38 cellular contexts compared by ENCODE assay signal in the genomic region with DNA sequence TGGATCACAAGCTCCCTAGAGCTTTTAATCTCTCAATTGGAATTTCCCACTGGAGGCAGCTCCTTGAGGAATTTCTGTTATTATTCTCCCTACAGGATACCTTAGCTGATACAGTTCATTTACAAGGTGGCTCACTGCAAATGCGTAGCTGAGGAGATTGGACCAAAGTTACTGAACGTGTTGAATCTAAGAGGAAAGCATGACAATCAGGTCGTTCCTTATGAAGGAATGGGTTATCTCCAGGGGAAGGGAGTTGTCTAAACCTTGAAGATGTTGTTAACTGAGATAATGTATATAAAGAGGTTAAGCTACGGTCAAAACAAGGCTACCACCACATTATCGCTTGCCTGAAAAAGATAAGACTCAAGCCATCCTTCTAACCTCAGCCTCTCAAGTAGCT.
"Had no signal": no experiment of that assay in that cellular context is flagged by ENCODE, and none has a peak within 500 bp of the region (broad histone marks: within the 10 kb centered on the region; RNA-seq: fewer than 3 reads in every experiment).

No MANE protein-coding gene starts in this region.

- H3K27ac Mint-ChIP-seq: activated naive CD4-positive, alpha-beta T cell treated with anti-CD3 and anti-CD28 coated beads for 36 hours; activated naive CD4-positive, alpha-beta T cell treated with anti-CD3 and anti-CD28 coated beads, Interleukin-2, amount 10 ng/mL, durations not matched to agents 7 days and 5 days; activated naive CD4-positive, alpha-beta T cell treated with anti-CD3 and anti-CD28 coated beads, Interleukin-2, amount 50 U/mL, for 24 hours; activated naive CD4-positive, alpha-beta T cell treated with anti-CD3 and anti-CD28 coated beads, Interleukin-2, amount 50 U/mL, for 72 hours; activated naive CD8-positive, alpha-beta T cell; activated naive CD8-positive, alpha-beta T cell treated with anti-CD3 and anti-CD28 coated beads for 36 hours; activated naive CD8-positive, alpha-beta T cell treated with anti-CD3 and anti-CD28 coated beads, Interleukin-2, amount 10 ng/mL, durations not matched to agents 7 days and 5 days; activated naive CD8-positive, alpha-beta T cell treated with anti-CD3 and anti-CD28 coated beads, Interleukin-2, amount 50 U/mL, for 24 hours; activated T-cell treated with anti-CD3 and anti-CD28 coated beads, Interleukin-2, amount 50 U/mL, for 24 hours; activated T-cell treated with anti-CD3 and anti-CD28 coated beads, Interleukin-2, amount 50 U/mL, for 72 hours; activated T-helper 1 cell treated with anti-CD3 and anti-CD28 coated beads, Interleukin-12 subunit alpha, Interleukin-12 subunit beta, Interleukin-2, Interleukin-4 antibody, amounts not matched to agents 30 ng/mL and 10 ng/mL and 1 ng/mL, durations not matched to agents 14 hours and 24 hours and 36 hours; activated T-helper 17 cell treated with anti-CD3 and anti-CD28 coated beads, Interleukin-2, amount 50 U/mL, for 72 hours; activated T-helper 2 cell treated with anti-CD3 and anti-CD28 coated beads, Interferon-gamma antibody, Interleukin-2, Interleukin-4, amounts not matched to agents 10 μg/mL and 5 μg/mL and 100 μg/mL, durations not matched to agents 14 hours and 24 hours and 36 hours; brain had no signal

- DNase-seq: activated effector memory CD4-positive, alpha-beta T cell treated with anti-CD3 and anti-CD28 coated beads, Interleukin-2, amount 50 U/mL, for 16 hours; activated effector memory CD4-positive, alpha-beta T cell treated with Interleukin-2 at 50 U/mL for 16 hours; activated gamma-delta T cell; activated gamma-delta T cell treated with Interleukin-2 at 50 U/mL for 16 hours; activated naive CD4-positive, alpha-beta T cell; activated naive CD4-positive, alpha-beta T cell treated with anti-CD3 and anti-CD28 coated beads for 36 hours; activated naive CD4-positive, alpha-beta T cell treated with anti-CD3 and anti-CD28 coated beads, Interleukin-2, amount 10 ng/mL, durations not matched to agents 7 days and 5 days; activated naive CD4-positive, alpha-beta T cell treated with anti-CD3 and anti-CD28 coated beads, Interleukin-2, amount 50 U/mL, for 16 hours; activated naive CD4-positive, alpha-beta T cell treated with Interleukin-2 at 50 U/mL for 16 hours; activated naive CD8-positive, alpha-beta T cell treated with anti-CD3 and anti-CD28 coated beads for 36 hours; activated naive CD8-positive, alpha-beta T cell treated with anti-CD3 and anti-CD28 coated beads, Interleukin-2, amount 10 ng/mL, durations not matched to agents 7 days and 5 days; activated naive CD8-positive, alpha-beta T cell treated with anti-CD3 and anti-CD28 coated beads, Interleukin-2, amount 50 U/mL, for 24 hours; activated T-cell treated with anti-CD3 and anti-CD28 coated beads, Interleukin-2, amount 50 U/mL, for 1 hour; activated T-cell treated with anti-CD3 and anti-CD28 coated beads, Interleukin-2, amount 50 U/mL, for 24 hours; activated T-cell treated with anti-CD3 and anti-CD28 coated beads, Interleukin-2, amount 50 U/mL, for 4 hours; activated T-cell treated with anti-CD3 and anti-CD28 coated beads, Interleukin-2, amount 50 U/mL, for 48 hours; activated T-cell treated with anti-CD3 and anti-CD28 coated beads, Interleukin-2, amount 50 U/mL, for 72 hours; adrenal gland; amniotic stem cell; amygdala; anterior cingulate cortex; aorta; body of pancreas; brain microvascular endothelial cell; caudate nucleus; central memory CD4-positive, alpha-beta T cell; cerebellar nuclear complex had no signal

- H3K27me3 Mint-ChIP-seq: activated naive CD4-positive, alpha-beta T cell treated with anti-CD3 and anti-CD28 coated beads, Interleukin-2, amount 10 ng/mL, durations not matched to agents 7 days and 5 days; activated naive CD4-positive, alpha-beta T cell treated with anti-CD3 and anti-CD28 coated beads, Interleukin-2, amount 50 U/mL, for 24 hours; activated naive CD8-positive, alpha-beta T cell; activated naive CD8-positive, alpha-beta T cell treated with anti-CD3 and anti-CD28 coated beads for 36 hours; activated naive CD8-positive, alpha-beta T cell treated with anti-CD3 and anti-CD28 coated beads, Interleukin-2, amount 10 ng/mL, durations not matched to agents 7 days and 5 days; activated naive CD8-positive, alpha-beta T cell treated with anti-CD3 and anti-CD28 coated beads, Interleukin-2, amount 50 U/mL, for 24 hours; activated T-cell treated with anti-CD3 and anti-CD28 coated beads, Interleukin-2, amount 50 U/mL, for 24 hours; activated T-helper 17 cell treated with anti-CD3 and anti-CD28 coated beads, Interleukin-2, amount 50 U/mL, for 72 hours; central memory CD8-positive, alpha-beta T cell had no signal

- H3K27ac ChIP-seq: adrenal gland, ascending aorta, body of pancreas, brain microvascular endothelial cell, breast epithelium, cardiac muscle cell had no signal

- H3K4me3 ChIP-seq: adrenal gland, ascending aorta, body of pancreas, breast epithelium, cardiac muscle cell had no signal

- H3K9me3 Mint-ChIP-seq: activated naive CD4-positive, alpha-beta T cell treated with anti-CD3 and anti-CD28 coated beads, Interleukin-2, amount 50 U/mL, for 24 hours; activated naive CD8-positive, alpha-beta T cell treated with anti-CD3 and anti-CD28 coated beads for 36 hours; activated naive CD8-positive, alpha-beta T cell treated with anti-CD3 and anti-CD28 coated beads, Interleukin-2, amount 10 ng/mL, durations not matched to agents 7 days and 5 days; activated naive CD8-positive, alpha-beta T cell treated with anti-CD3 and anti-CD28 coated beads, Interleukin-2, amount 50 U/mL, for 24 hours; activated T-cell treated with anti-CD3 and anti-CD28 coated beads, Interleukin-2, amount 50 U/mL, for 24 hours; activated T-cell treated with anti-CD3 and anti-CD28 coated beads, Interleukin-2, amount 50 U/mL, for 4 hours; activated T-helper 17 cell treated with anti-CD3 and anti-CD28 coated beads, Interleukin-2, amount 50 U/mL, for 72 hours; activated T-helper 2 cell treated with anti-CD3 and anti-CD28 coated beads, Interferon-gamma antibody, Interleukin-2, Interleukin-4, amounts not matched to agents 10 μg/mL and 5 μg/mL and 100 μg/mL, durations not matched to agents 14 hours and 24 hours and 36 hours; brain had no signal

- H3K4me1 Mint-ChIP-seq: activated naive CD4-positive, alpha-beta T cell treated with anti-CD3 and anti-CD28 coated beads, Interleukin-2, amount 10 ng/mL, durations not matched to agents 7 days and 5 days; activated naive CD4-positive, alpha-beta T cell treated with anti-CD3 and anti-CD28 coated beads, Interleukin-2, amount 50 U/mL, for 24 hours; activated naive CD8-positive, alpha-beta T cell treated with anti-CD3 and anti-CD28 coated beads for 36 hours; activated naive CD8-positive, alpha-beta T cell treated with anti-CD3 and anti-CD28 coated beads, Interleukin-2, amount 10 ng/mL, durations not matched to agents 7 days and 5 days; activated naive CD8-positive, alpha-beta T cell treated with anti-CD3 and anti-CD28 coated beads, Interleukin-2, amount 50 U/mL, for 24 hours; activated T-helper 17 cell treated with anti-CD3 and anti-CD28 coated beads, Interleukin-2, amount 50 U/mL, for 72 hours; brain; central memory CD8-positive, alpha-beta T cell had no signal

- H3K4me3 Mint-ChIP-seq: activated naive CD4-positive, alpha-beta T cell treated with anti-CD3 and anti-CD28 coated beads for 36 hours; activated naive CD4-positive, alpha-beta T cell treated with anti-CD3 and anti-CD28 coated beads, Interleukin-2, amount 10 ng/mL, durations not matched to agents 7 days and 5 days; activated naive CD4-positive, alpha-beta T cell treated with anti-CD3 and anti-CD28 coated beads, Interleukin-2, amount 50 U/mL, for 24 hours; activated naive CD8-positive, alpha-beta T cell; activated naive CD8-positive, alpha-beta T cell treated with anti-CD3 and anti-CD28 coated beads for 36 hours; activated naive CD8-positive, alpha-beta T cell treated with anti-CD3 and anti-CD28 coated beads, Interleukin-2, amount 10 ng/mL, durations not matched to agents 7 days and 5 days; activated naive CD8-positive, alpha-beta T cell treated with anti-CD3 and anti-CD28 coated beads, Interleukin-2, amount 50 U/mL, for 24 hours; activated T-cell treated with anti-CD3 and anti-CD28 coated beads, Interleukin-2, amount 50 U/mL, for 24 hours; activated T-cell treated with anti-CD3 and anti-CD28 coated beads, Interleukin-2, amount 50 U/mL, for 4 hours; activated T-cell treated with anti-CD3 and anti-CD28 coated beads, Interleukin-2, amount 50 U/mL, for 72 hours; activated T-helper 1 cell treated with anti-CD3 and anti-CD28 coated beads, Interleukin-12 subunit alpha, Interleukin-12 subunit beta, Interleukin-2, Interleukin-4 antibody, amounts not matched to agents 30 ng/mL and 10 ng/mL and 1 ng/mL, durations not matched to agents 14 hours and 24 hours and 36 hours; activated T-helper 17 cell treated with anti-CD3 and anti-CD28 coated beads, Interleukin-2, amount 50 U/mL, for 72 hours; brain; central memory CD8-positive, alpha-beta T cell had no signal

- H3K27me3 ChIP-seq: adrenal gland, ascending aorta, body of pancreas, brain microvascular endothelial cell, breast epithelium, cardiac muscle cell had no signal

- H3K9me3 ChIP-seq: adrenal gland, ascending aorta, body of pancreas, breast epithelium had no signal

- H3K36me3 Mint-ChIP-seq: activated naive CD4-positive, alpha-beta T cell treated with anti-CD3 and anti-CD28 coated beads, Interleukin-2, amount 10 ng/mL, durations not matched to agents 7 days and 5 days; activated naive CD4-positive, alpha-beta T cell treated with anti-CD3 and anti-CD28 coated beads, Interleukin-2, amount 50 U/mL, for 24 hours; activated naive CD4-positive, alpha-beta T cell treated with anti-CD3 and anti-CD28 coated beads, Interleukin-2, amount 50 U/mL, for 72 hours; activated naive CD8-positive, alpha-beta T cell; activated naive CD8-positive, alpha-beta T cell treated with anti-CD3 and anti-CD28 coated beads for 36 hours; activated naive CD8-positive, alpha-beta T cell treated with anti-CD3 and anti-CD28 coated beads, Interleukin-2, amount 10 ng/mL, durations not matched to agents 7 days and 5 days; brain had no signal

- H3K36me3 ChIP-seq: adrenal gland, ascending aorta, brain microvascular endothelial cell, breast epithelium, cardiac muscle cell had no signal

- H3K4me1 ChIP-seq: ascending aorta, body of pancreas, breast epithelium had no signal
